In genomic region chr14:77376771-77377501, GRCh38 we compare ENCODE assay signal across 8 cellular contexts. TPM values are rescaled to one million over a fixed set of nuclear protein-coding genes. Genes with fewer than 3 reads are reported as not detected.
DNase-seq lines count a peak whose midpoint lies in the region; ATAC-seq, FAIRE-seq and TF ChIP-seq lines count a peak whose summit lies in the region.

Gene SAMD15 (plus strand): TSS chr14:77377379. CDS start chr14:77377419, 40 bp downstream.
Gene TMED8 (minus strand): TSS chr14:77377094. CDS start chr14:77377053, 41 bp downstream.

- WGBS in H1 (ENCODE audit: extremely low coverage in 1 of 2, insufficient coverage in 1 of 2, insufficient read length in 1 of 2, insufficient replicate concordance in 2 of 2, low coverage in 1 of 2, low lambda C conversion rate in 2 of 2, missing lambda C conversion rate in 1 of 2), 2 experiments = 1% methylated on average over 63 of the region's 69 CpGs; no CpG with 5 or more reads in 1 of the 2 experiments
- WGBS in mesendoderm (ENCODE audit: extremely low coverage, insufficient coverage, low lambda C conversion rate) = no CpG with 5 or more reads among the region's 69 CpGs

- H3K27me3 ChIP-seq in H1 (replicated peaks in 1 of 4; ENCODE audit: control insufficient read depth in 3 of 4, extremely low read depth in 1 of 4, insufficient read depth in 3 of 4, low read length in 3 of 4) (peaks cover 0 to 4% (median 2%) of the 10 kb centered on the region in 4 experiments; a peak in 1 of 7 replicates), mesendoderm (ENCODE audit: insufficient read depth, low read length, poor library complexity) (no peaks in the 10 kb centered on the region)

- H4K8ac ChIP-seq in H1 (ENCODE audit: extremely low read depth, insufficient read depth, low read length) (peak within 1 kb of the TSS; percentile 71), mesendoderm (ENCODE audit: low read depth, low read length) (peak within 1 kb of the TSS; percentile 16)

- no peak for TF ChIP-seq RAD21 in H1 (IDR thresholded peaks at IDR 0.05 in 1 of 2, conservative IDR thresholded peaks at IDR 0.05 in 1 of 2; ENCODE audit: low read depth in 2 of 2, low read length in 2 of 2)

- peak in 2 of 3 experiments; percentile 6 to 21; a peak in 2 of 4 replicates for TF ChIP-seq CTCF in H1 (IDR thresholded peaks at IDR 0.05; ENCODE audit: control extremely low read depth in 1 of 3, insufficient read depth in 1 of 3, low read depth in 1 of 3, low read length in 3 of 3)

- peak within 1 kb of the TSS; percentile 87 for H4K91ac ChIP-seq in H1 (replicated peaks; ENCODE audit: insufficient read length, low read length)

- H3K56ac ChIP-seq in H1 (replicated peaks; ENCODE audit: insufficient read length, low read depth, low read length) (peak within 1 kb of the TSS; percentile 52), mesendoderm (ENCODE audit: low read length) (peak within 1 kb of the TSS; percentile 98)

- POLR2A ChIA-PET in H1 (lab: Charles Lee; ENCODE audit: partially characterized antibody) = interaction anchor here (0.6 to 1.7 kb wide), 3 partner anchors 28 to 147 kb away, joined by 3 to 9 read pairs (median 3); partner anchors contain the start of genes GSTZ1 and POMT2

- H3K4me1 ChIP-seq in H1 (replicated peaks in 1 of 4; ENCODE audit: control insufficient read depth in 3 of 4, insufficient read depth in 4 of 4, low read length in 3 of 4) = peaks cover 0 to 8% (median 2%) of the 10 kb centered on the region in 4 experiments; a peak in 3 of 7 replicates
- H3K4me1 ChIP-seq in mesendoderm (ENCODE audit: control insufficient read depth, low read depth, low read length) = peaks cover 5% of the 10 kb centered on the region

- no peak within 1 kb of the TSS for H2BK120ac ChIP-seq in H1 (replicated peaks; ENCODE audit: low read depth, low read length)
- H2BK120ac ChIP-seq in mesendoderm (ENCODE audit: low read depth, low read length) = no peak within 1 kb of the TSS

- H2BK5ac ChIP-seq in H1 (ENCODE audit: low read depth, low read length) (peak within 1 kb of the TSS; percentile 83; the same call in 1 of the 2 replicates), mesendoderm (ENCODE audit: low read length) (no peak within 1 kb of the TSS)

- H4K5ac ChIP-seq in H1 (ENCODE audit: insufficient read length, low read depth, low read length) (peak within 1 kb of the TSS; percentile 82), mesendoderm (ENCODE audit: low read length) (no peak within 1 kb of the TSS)

- no peak for TF ChIP-seq EP300 in H1 (IDR thresholded peaks at IDR 0.05; ENCODE audit: borderline replicate concordance in 1 of 2, low read depth in 2 of 2, low read length in 2 of 2)

- TF ChIP-seq POLR2A in H1 (IDR thresholded peaks at IDR 0.05; ENCODE audit: control extremely low read depth in 1 of 2, low read depth in 2 of 2, low read length in 2 of 2) = no peak

- H3K4ac ChIP-seq in H1 (replicated peaks; ENCODE audit: insufficient read length, low read depth, low read length) (no peak within 1 kb of the TSS), mesendoderm (ENCODE audit: low read depth, low read length) (no peak within 1 kb of the TSS)

- no peak within 1 kb of the TSS for H3K14ac ChIP-seq in H1 (ENCODE audit: insufficient read length)

- peak; percentile 78 for FAIRE-seq in H1 (lab: Jason Lieb, UNC)

- H3K23me2 ChIP-seq in H1 (ENCODE audit: low read depth, low read length) = peaks cover 4% of the 10 kb centered on the region

- peaks cover 0 to 2% of the 10 kb centered on the region in 2 experiments; a peak in 1 of 4 replicates for H3K79me2 ChIP-seq in H1 (ENCODE audit: control insufficient read depth in 1 of 2, insufficient read depth in 2 of 2, low read length in 2 of 2)
- no peaks in the 10 kb centered on the region for H3K79me2 ChIP-seq in mesendoderm (ENCODE audit: control insufficient read depth, insufficient read depth, low read length)

- peak within 1 kb of the TSS; percentile 96 for H2AFZ ChIP-seq in H1 (ENCODE audit: low read length)

- H3K9me3 ChIP-seq in H1 (ENCODE audit: insufficient read depth in 2 of 2, low read depth in 1 of 2, low read length in 1 of 2) = no peaks in the 10 kb centered on the region

- H3K18ac ChIP-seq in H1 (ENCODE audit: extremely low read depth, low read length) (peak within 1 kb of the TSS; percentile 99), mesendoderm (ENCODE audit: low read length) (peak within 1 kb of the TSS; percentile 88)

- H3K36me3 ChIP-seq in H1 (ENCODE audit: control insufficient read depth in 2 of 4, insufficient read depth in 4 of 4, low read length in 3 of 4) (no peaks in the 10 kb centered on the region), mesendoderm (ENCODE audit: control insufficient read depth, insufficient read depth, low read length) (no peaks in the 10 kb centered on the region)

- H3K27ac ChIP-seq in H1 (ENCODE audit: low read depth, low read length) = no peak within 1 kb of the TSS
- H3K27ac ChIP-seq in mesendoderm (ENCODE audit: low read depth, low read length) = peak within 1 kb of the TSS; percentile 86

- ATAC-seq in GM19438 (IDR thresholded peaks at IDR 0.05; ENCODE audit: low read depth, unreplicated experiment) = peak; percentile 79
- ATAC-seq in HG03571 (IDR thresholded peaks at IDR 0.05; ENCODE audit: unreplicated experiment) = peak; percentile 82

- DNase-seq in CMK (ENCODE audit: low read depth) (peak; percentile 27), NCI-H774 (lab: John Stamatoyannopoulos, UW) (peak; percentile 51), H1 (ENCODE audit: low read depth in 1 of 2, low spot score in 2 of 2) (peak; percentile 29 to 90), mesendoderm (peak; percentile 92)
- peak; percentile 57 to 71 for DNase-seq in activated CD8-positive, alpha-beta memory T cell treated with anti-CD3 and anti-CD28 coated beads for 1 hour (ENCODE audit: extremely low read depth in 1 of 2, low read depth in 1 of 2)
- peak; percentile 76 for DNase-seq in stimulated activated CD8-positive, alpha-beta memory T cell treated with anti-CD3 and anti-CD28 coated beads, Interleukin-12 subunit alpha, Interleukin-12 subunit beta, amount 100 ng/mL, for 4 hours (ENCODE audit: low read depth)

- H3K23ac ChIP-seq in H1 (ENCODE audit: insufficient read length) = no peak within 1 kb of the TSS
- H3K23ac ChIP-seq in mesendoderm (ENCODE audit: low read length) = no peak within 1 kb of the TSS

- H2BK15ac ChIP-seq in H1 (ENCODE audit: low read length) = no peak within 1 kb of the TSS
- H2BK15ac ChIP-seq in mesendoderm (replicated peaks; ENCODE audit: low read depth) = no peak within 1 kb of the TSS

- no peaks in the 10 kb centered on the region for H4K20me1 ChIP-seq in H1 (replicated peaks in 1 of 2; ENCODE audit: control insufficient read depth in 1 of 2, insufficient read depth in 2 of 2, low read length in 2 of 2)

- no peak within 1 kb of the TSS for H2AK5ac ChIP-seq in H1 (ENCODE audit: low read depth, low read length)
- H2AK5ac ChIP-seq in mesendoderm (ENCODE audit: low read length) = no peak within 1 kb of the TSS

- peak within 1 kb of the TSS; percentile 20 to 93 (median 73) for H3K9ac ChIP-seq in H1 (replicated peaks in 1 of 4; ENCODE audit: extremely low read depth in 1 of 4, low read depth in 3 of 4, low read length in 3 of 4)
- H3K9ac ChIP-seq in mesendoderm (ENCODE audit: low read length) = peak within 1 kb of the TSS; percentile 93

- H3K4me2 ChIP-seq in H1 (ENCODE audit: insufficient read depth in 1 of 2, low read depth in 2 of 2, low read length in 2 of 2) (peak within 1 kb of the TSS; percentile 88 to 92), mesendoderm (ENCODE audit: low read length) (peak within 1 kb of the TSS; percentile 98)

- H2BK20ac ChIP-seq in H1 (ENCODE audit: low read length) = no peak within 1 kb of the TSS

- H3K79me1 ChIP-seq in H1 (ENCODE audit: low read depth, low read length) (no peaks in the 10 kb centered on the region), mesendoderm (ENCODE audit: low read length) (no peaks in the 10 kb centered on the region)

- CTCF ChIA-PET in H1 (lab: Charles Lee; ENCODE audit: partially characterized antibody) = interaction anchor here (0.8 to 1.4 kb wide), 12 partner anchors 9 to 174 kb away, joined by 3 to 8 read pairs (median 4); no protein-coding TSS in a partner anchor

- H3K4me3 ChIP-seq in H1 (ENCODE audit: extremely low read depth in 1 of 4, insufficient read depth in 2 of 4, low read depth in 3 of 4, low read length in 4 of 4) (peak within 1 kb of the TSS; percentile 77 to 99 (median 92)), mesendoderm (ENCODE audit: low read length) (peak within 1 kb of the TSS; percentile 90)

- H2BK12ac ChIP-seq in H1 (ENCODE audit: low read depth, low read length) = no peak within 1 kb of the TSS; the same call in 1 of the 2 replicates

TF ChIP-seq in H1, 55 proteins besides CTCF, POLR2A, EP300 and RAD21 (continues in another document):
- TF ChIP-seq RFX5 (IDR thresholded peaks at IDR 0.05; ENCODE audit: borderline replicate concordance, low read depth, low read length) (no peak), TAF7 (optimal IDR thresholded peaks at IDR 0.05; ENCODE audit: borderline replicate concordance, low read depth, low read length) (no peak), CBX5 (IDR thresholded peaks at IDR 0.05; ENCODE audit: low read depth, low read length) (no peak), ASH2L (IDR thresholded peaks at IDR 0.05; ENCODE audit: low read length) (peak; percentile 58), TBP (IDR thresholded peaks at IDR 0.05; ENCODE audit: low read depth, low read length) (0 out of 2 replicates have a peak, but pooled peaks have one; percentile 31), SP2 (IDR thresholded peaks at IDR 0.05; ENCODE audit: low read length) (no peak)

RNA-seq across cellular contexts. Expression of gene SAMD15, which starts in this region (rescaled TPM):
- total RNA-seq in H1 (2021; fragmentation: NEBNext Ultra II Directional; extraction: Animal tissue kit (Norgen Biotek cat#: 25700)) = 0.99 and 1.0 TPM in 2 replicates
- 0.17 and 0.42 TPM in 2 replicates for polyA plus RNA-seq in H1 (2011; rRNA removed)
- polyA plus RNA-seq in H1 (2011; cell fraction: cytosol; rRNA removed) = 0.22 TPM
- 0.37 TPM for polyA plus RNA-seq in H1 (2011; cell fraction: nucleus; rRNA removed)
- polyA plus RNA-seq in H1 (2012, experiment 1 of 2) = 0.52 to 0.99 TPM (median 0.57 TPM) in 4 replicates
- 0.05 TPM for polyA plus RNA-seq in H1 (2012, experiment 2 of 2)
- 0.61 TPM for polyA plus RNA-seq in H1 (2013, experiment 1 of 2)
- 0.92 TPM for polyA plus RNA-seq in H1 (2013, experiment 2 of 2)
- polyA minus RNA-seq in H1 (2011; rRNA and poly(A)+ RNA removed) = 0.16 and 0.63 TPM in 2 replicates
- polyA minus RNA-seq in H1 (2011; cell fraction: cytosol; rRNA and poly(A)+ RNA removed) = 2.5 TPM
- polyA minus RNA-seq in H1 (2011; cell fraction: nucleus; rRNA and poly(A)+ RNA removed) = 1.00 TPM
- 1.4 TPM for polyA plus RNA-seq in mesendoderm (2013, experiment 1 of 2)
- 1.5 TPM for polyA plus RNA-seq in mesendoderm (2013, experiment 2 of 2)

RNA-seq across cellular contexts. Expression of gene TMED8, which starts in this region (rescaled TPM):
- total RNA-seq in H1 (2021; fragmentation: NEBNext Ultra II Directional; extraction: Animal tissue kit (Norgen Biotek cat#: 25700)) = 13.1 and 13.4 TPM in 2 replicates
- polyA plus RNA-seq in H1 (2011; rRNA removed) = 4.8 and 5.5 TPM in 2 replicates
- 6.5 TPM for polyA plus RNA-seq in H1 (2011; cell fraction: cytosol; rRNA removed)
- 3.8 TPM for polyA plus RNA-seq in H1 (2011; cell fraction: nucleus; rRNA removed)
- polyA plus RNA-seq in H1 (2012, experiment 1 of 2) = 4.8 to 9.4 TPM (median 5.9 TPM) in 4 replicates
- polyA plus RNA-seq in H1 (2012, experiment 2 of 2) = 0.92 TPM
- 6.9 TPM for polyA plus RNA-seq in H1 (2013, experiment 1 of 2)
- polyA plus RNA-seq in H1 (2013, experiment 2 of 2) = 6.9 TPM
- 13.6 and 16.1 TPM in 2 replicates for polyA minus RNA-seq in H1 (2011; rRNA and poly(A)+ RNA removed)
- polyA minus RNA-seq in H1 (2011; cell fraction: cytosol; rRNA and poly(A)+ RNA removed) = 6.8 TPM
- polyA minus RNA-seq in H1 (2011; cell fraction: nucleus; rRNA and poly(A)+ RNA removed) = 6.8 TPM
- polyA plus RNA-seq in mesendoderm (2013, experiment 1 of 2) = 7.0 TPM
- 7.3 TPM for polyA plus RNA-seq in mesendoderm (2013, experiment 2 of 2)

Comparison
In these comparisons a context has a peak if more than half of its experiments do, and no peak if none do; other contexts are left out.
1. DNase-seq: peak in every context shown above with its lines; median percentile 92 in mesendoderm; 76 in stimulated activated CD8-positive, alpha-beta memory T cell treated with anti-CD3 and anti-CD28 coated beads, Interleukin-12 subunit alpha, Interleukin-12 subunit beta, amount 100 ng/mL, for 4 hours; 64 in activated CD8-positive, alpha-beta memory T cell treated with anti-CD3 and anti-CD28 coated beads for 1 hour; 60 in H1; 51 in NCI-H774; 27 in CMK.